In the genomic region with DNA sequence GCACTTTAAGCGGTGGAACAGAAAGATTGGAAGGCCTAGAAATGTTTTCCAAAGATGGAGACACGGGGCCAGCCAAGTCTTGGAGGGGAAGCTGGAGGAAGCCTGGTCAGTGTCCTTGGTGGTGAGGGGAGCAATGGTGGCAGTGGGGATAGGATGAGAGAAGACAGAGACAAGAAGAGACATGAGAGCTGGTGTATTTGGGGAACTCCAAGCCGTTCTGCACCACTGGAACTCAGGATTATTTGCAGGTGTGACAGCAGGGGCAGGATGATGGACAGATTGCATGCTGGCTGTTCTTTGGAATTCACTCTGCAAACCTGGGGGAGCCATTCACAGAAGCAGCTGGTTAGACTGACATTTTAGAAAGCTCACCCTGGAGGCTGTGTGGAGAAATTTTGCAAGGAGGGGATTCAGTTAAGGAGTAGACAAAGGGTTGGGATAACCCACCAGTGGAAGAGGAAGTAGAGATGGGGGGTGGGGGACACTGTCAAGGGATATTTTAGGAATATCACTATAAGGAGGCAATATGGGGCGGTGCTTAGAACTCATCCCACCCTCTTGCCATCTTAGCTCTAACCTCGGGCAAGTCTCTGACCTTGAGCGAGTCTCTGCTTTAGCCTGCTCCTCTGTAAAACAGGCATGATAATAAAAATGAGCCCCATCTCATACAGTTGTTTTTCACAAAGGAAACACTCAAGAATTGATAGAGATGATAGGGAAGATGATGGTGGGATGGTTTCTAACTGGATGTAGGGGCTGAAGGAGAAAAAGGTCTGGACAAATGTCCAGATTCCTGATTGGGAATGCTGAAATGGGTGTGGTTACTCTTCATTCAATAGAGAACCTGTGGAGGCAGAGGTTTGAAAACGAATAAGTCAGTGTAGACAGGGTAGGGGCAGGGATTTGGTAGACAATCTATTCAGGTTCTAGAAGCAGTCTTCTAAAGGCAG, we compare ENCODE assay signal across 14 cellular contexts.
DNase-seq lines count a peak whose midpoint lies in the region; ATAC-seq and TF ChIP-seq lines count a peak whose summit lies in the region.
"Had no signal": no experiment of that assay in that cellular context is flagged by ENCODE, and none has a peak within 500 bp of the region (broad histone marks: within the 10 kb centered on the region; RNA-seq: fewer than 3 reads in every experiment).

No MANE protein-coding gene starts in this region.

- no peak for ATAC-seq in GM21515 (IDR thresholded peaks at IDR 0.05; ENCODE audit: unreplicated experiment)
- ATAC-seq: HCT116 had no signal

- peak overlapping the region; percentile 16 for H3K27ac Mint-ChIP-seq in Caco-2 (ENCODE audit: unreplicated experiment)
- peak overlapping the region in 2 of 3 experiments; percentile 10 to 62; a peak in 2 of 7 replicates for H3K27ac Mint-ChIP-seq in H9
- H3K27ac Mint-ChIP-seq in glutamatergic neuron (ENCODE audit: unreplicated experiment), result peak overlapping the region; percentile 49
- H3K27ac Mint-ChIP-seq: B cell; CD4-positive, CD25-positive, alpha-beta regulatory T cell; CD8-positive, alpha-beta memory T cell; HFFc6 had no signal

- no peak overlapping the region for H2AK5ac ChIP-seq in H9 (ENCODE audit: insufficient read length, low read length)

- H2AFZ ChIP-seq in H9 (ENCODE audit: low read length), result no peak overlapping the region

- TF ChIP-seq CTCF in Caco-2 (IDR thresholded peaks at IDR 0.05; ENCODE audit: insufficient read depth in 1 of 2, low read depth in 1 of 2, low read length in 1 of 2, severe bottlenecking in 1 of 2, unreplicated experiment in 1 of 2) (no peak), H9 (conservative IDR thresholded peaks at IDR 0.05) (no peak), glutamatergic neuron (IDR thresholded peaks at IDR 0.05; ENCODE audit: partially characterized antibody, unreplicated experiment) (no peak)

- H3K18ac ChIP-seq in H9 (ENCODE audit: insufficient read length, low read depth, low read length), result no peak overlapping the region

- H3K27ac ChIP-seq in H9 (ENCODE audit: insufficient read length, low read depth, low read length), result no peak overlapping the region
- H3K27ac ChIP-seq: HL-60 had no signal

- no peaks in the 10 kb centered on the region for H4K20me1 ChIP-seq in H9 (ENCODE audit: control insufficient read depth, insufficient read depth, insufficient read length)

- H3K9me3 Mint-ChIP-seq in Caco-2 (ENCODE audit: unreplicated experiment), result peaks cover under 1% of the 10 kb centered on the region
- peaks cover 0 to 2% of the 10 kb centered on the region in 2 experiments; a peak in 1 of 5 replicates for H3K9me3 Mint-ChIP-seq in H9
- peaks cover 2% of the 10 kb centered on the region for H3K9me3 Mint-ChIP-seq in glutamatergic neuron (ENCODE audit: unreplicated experiment)
- H3K9me3 Mint-ChIP-seq: CD8-positive, alpha-beta memory T cell had no signal

- peaks cover 12% of the 10 kb centered on the region for H3K4me1 Mint-ChIP-seq in Caco-2 (ENCODE audit: low read depth, unreplicated experiment)
- H3K4me1 Mint-ChIP-seq in H9, result peaks cover 19 to 23% of the 10 kb centered on the region in 2 experiments
- H3K4me1 Mint-ChIP-seq in glutamatergic neuron (ENCODE audit: low read depth, unreplicated experiment), result peaks cover 11% of the 10 kb centered on the region
- H3K4me1 Mint-ChIP-seq: B cell; CD4-positive, CD25-positive, alpha-beta regulatory T cell; CD8-positive, alpha-beta memory T cell had no signal

- intact Hi-C loops in Caco-2 (cut with micrococcal nuclease; ENCODE audit: unreplicated experiment), result loop anchor here (1.0 to 5.0 kb wide), 6 partner anchors 12 to 309 kb away; partner anchors contain the start of gene MYCN

- H2BK20ac ChIP-seq in H9 (ENCODE audit: low read depth, low read length, poor library complexity, severe bottlenecking), result no peak overlapping the region

- H2BK12ac ChIP-seq in H9 (ENCODE audit: insufficient read length, low read depth, low read length), result no peak overlapping the region

- no peaks in the 10 kb centered on the region for H3K79me2 ChIP-seq in H9 (ENCODE audit: insufficient read depth, low read length)

- CTCF ChIA-PET in Caco-2 (lab: Charles Lee), result no interaction called here

- H3K27me3 Mint-ChIP-seq in Caco-2 (ENCODE audit: insufficient read depth, unreplicated experiment), result no peaks in the 10 kb centered on the region
- no peaks in the 10 kb centered on the region for H3K27me3 Mint-ChIP-seq in H9 (ENCODE audit: low read depth)
- H3K27me3 Mint-ChIP-seq in glutamatergic neuron (ENCODE audit: unreplicated experiment), result no peaks in the 10 kb centered on the region
- H3K27me3 Mint-ChIP-seq: B cell; CD4-positive, CD25-positive, alpha-beta regulatory T cell had no signal

- no peak overlapping the region for H3K4me3 ChIP-seq in Caco-2 (ENCODE audit: low read depth, low read length)

- H3K14ac ChIP-seq in H9 (ENCODE audit: insufficient read depth, low read length), result no peak overlapping the region

- H3K4me3 Mint-ChIP-seq in Caco-2 (ENCODE audit: unreplicated experiment), result no peak overlapping the region
- H3K4me3 Mint-ChIP-seq in H9, result peak overlapping the region in 1 of 2 experiments; percentile 22; a peak in 1 of 5 replicates
- H3K4me3 Mint-ChIP-seq in glutamatergic neuron (ENCODE audit: unreplicated experiment), result no peak overlapping the region
- H3K4me3 Mint-ChIP-seq: B cell; CD4-positive, CD25-positive, alpha-beta regulatory T cell; CD8-positive, alpha-beta memory T cell; HFFc6 had no signal

- H3K36me3 ChIP-seq in Caco-2 (ENCODE audit: control insufficient read depth, insufficient read depth, low read length), result no peaks in the 10 kb centered on the region

- no peaks in the 10 kb centered on the region for H3K23me2 ChIP-seq in H9 (ENCODE audit: insufficient read length, low read depth, low read length, poor library complexity, severe bottlenecking)

- no peak overlapping the region for H3T11ph ChIP-seq in H9 (ENCODE audit: low read length)

- H4K91ac ChIP-seq in H9 (ENCODE audit: insufficient read length, low read depth, low read length), result no peak overlapping the region

- H3K9ac ChIP-seq in H9 (ENCODE audit: extremely low read depth, insufficient read length, low read length), result no peak overlapping the region

- no peak overlapping the region for H2BK5ac ChIP-seq in H9 (ENCODE audit: insufficient read length, low read length)

- H3K4me1 ChIP-seq in Caco-2 (peaks cover 36% of the 10 kb centered on the region), H9 (ENCODE audit: insufficient read depth, low read length) (no peaks in the 10 kb centered on the region)

- H3K9me3 ChIP-seq in Caco-2 (no peaks in the 10 kb centered on the region), H9 (ENCODE audit: control insufficient read depth, low read depth, low read length) (peaks cover under 1% of the 10 kb centered on the region)

- H3K27me3 ChIP-seq in Caco-2 (replicated peaks; ENCODE audit: control insufficient read depth, insufficient read depth, low read length), result no peaks in the 10 kb centered on the region
- no peaks in the 10 kb centered on the region for H3K27me3 ChIP-seq in H9 (ENCODE audit: insufficient read depth, low read length)

- no peak overlapping the region for H3K4me2 ChIP-seq in H9 (ENCODE audit: insufficient read depth, insufficient read length, low read length)

- H3K36me3 Mint-ChIP-seq in Caco-2 (ENCODE audit: insufficient read depth, unreplicated experiment) (no peaks in the 10 kb centered on the region), H9 (ENCODE audit: insufficient read depth in 1 of 3, low read depth in 3 of 3) (peaks cover under 1 to 2% (median under 1%) of the 10 kb centered on the region in 3 experiments; a peak in 2 of 7 replicates), glutamatergic neuron (ENCODE audit: unreplicated experiment) (no peaks in the 10 kb centered on the region)
- H3K36me3 Mint-ChIP-seq: CD4-positive, CD25-positive, alpha-beta regulatory T cell; CD8-positive, alpha-beta memory T cell had no signal

- H3K23ac ChIP-seq in H9 (ENCODE audit: insufficient read length, low read depth, low read length), result no peak overlapping the region

- no peak overlapping the region for H4K8ac ChIP-seq in H9 (replicated peaks; ENCODE audit: insufficient read length, low read depth, low read length)

- DNase-seq in Caco-2 (no peak), H9 (no peak), glutamatergic neuron (no peak), middle frontal gyrus (ENCODE audit: extremely low spot score, low spot score) (no peak), hippocampal formation (lab: John Stamatoyannopoulos, UW) (no peak)
- DNase-seq: C1 segment of cervical spinal cord; CD4-positive, CD25-positive, alpha-beta regulatory T cell; CD8-positive, alpha-beta memory T cell; COR-L47; HFFc6 had no signal

- no peak overlapping the region for H3K4ac ChIP-seq in H9 (ENCODE audit: low read depth, low read length)

- H3K79me1 ChIP-seq in H9 (ENCODE audit: insufficient read depth, low read depth, low read length, poor library complexity, severe bottlenecking), result no peaks in the 10 kb centered on the region

- POLR2A ChIA-PET in Caco-2 (lab: Charles Lee), result no interaction called here

- WGBS in H9 (ENCODE audit: extremely low coverage, insufficient read length, low lambda C conversion rate), result no CpG with 5 or more reads among the region's 7 CpGs

- no peak overlapping the region for H3K56ac ChIP-seq in H9 (ENCODE audit: insufficient read length, low read depth, low read length)

- no peak overlapping the region for H2BK120ac ChIP-seq in H9 (ENCODE audit: low read depth, low read length, poor library complexity, severe bottlenecking)

- no TSS peak for BruUV-seq in Caco-2 (replicated peaks; lab: Mats Ljungman, UMichigan)

- H4K5ac ChIP-seq in H9 (ENCODE audit: insufficient read length, low read depth, low read length), result no peak overlapping the region

- H2BK15ac ChIP-seq in H9 (ENCODE audit: low read depth, low read length), result no peak overlapping the region
